15 cellular contexts compared by ENCODE assay signal in genomic region chr6:51459958-51460357, GRCh38.
DNase-seq lines count a peak whose midpoint lies in the region; ATAC-seq and TF ChIP-seq lines count a peak whose summit lies in the region.
"Had no signal": no experiment of that assay in that cellular context is flagged by ENCODE, and none has a peak within 500 bp of the region (broad histone marks: within the 10 kb centered on the region; RNA-seq: fewer than 3 reads in every experiment).

No MANE protein-coding gene starts in this region.

- no peaks in the 10 kb centered on the region for H4K20me1 ChIP-seq in MM.1S (ENCODE audit: insufficient read depth, low read length)

- H3K27ac ChIP-seq in MM.1S (ENCODE audit: low read length) = no peak overlapping the region

- no peaks in the 10 kb centered on the region for H3K4me1 Mint-ChIP-seq in activated CD8-positive, alpha-beta memory T cell treated with anti-CD3 and anti-CD28 coated beads, Interleukin-2, amount 10 ng/mL, durations not matched to agents 7 days and 5 days
- H3K4me1 Mint-ChIP-seq: activated CD4-positive, alpha-beta T cell treated with anti-CD3 and anti-CD28 coated beads, Interleukin-2, amount 10 ng/mL, durations not matched to agents 7 days and 5 days; B cell had no signal

- TF ChIP-seq CTCF in MM.1S (IDR thresholded peaks at IDR 0.05; ENCODE audit: low read length) = no peak

- H3K27ac Mint-ChIP-seq in activated CD8-positive, alpha-beta memory T cell treated with anti-CD3 and anti-CD28 coated beads, Interleukin-2, amount 10 ng/mL, durations not matched to agents 7 days and 5 days = no peak overlapping the region
- H3K27ac Mint-ChIP-seq: activated CD4-positive, alpha-beta T cell treated with anti-CD3 and anti-CD28 coated beads, Interleukin-2, amount 10 ng/mL, durations not matched to agents 7 days and 5 days; B cell had no signal

- H3K36me3 ChIP-seq in MM.1S (replicated peaks; ENCODE audit: insufficient read depth, low read length) = no peaks in the 10 kb centered on the region

- peak; percentile 97 for ATAC-seq in GM18502 (IDR thresholded peaks at IDR 0.05; ENCODE audit: poor library complexity, unreplicated experiment)
- peak; percentile 98 for ATAC-seq in GM21360 (IDR thresholded peaks at IDR 0.05; ENCODE audit: unreplicated experiment)
- peak; percentile 95 for ATAC-seq in HG02981 (IDR thresholded peaks at IDR 0.05; ENCODE audit: unreplicated experiment)
- no peak for ATAC-seq in activated CD8-positive, alpha-beta memory T cell treated with anti-CD3 and anti-CD28 coated beads, Interleukin-2, amount 10 ng/mL, durations not matched to agents 7 days and 5 days
- ATAC-seq: right cardiac atrium had no signal

- no peaks in the 10 kb centered on the region for H3K9me3 ChIP-seq in MM.1S (replicated peaks; ENCODE audit: insufficient read depth, low read length)

- no peaks in the 10 kb centered on the region for H3K27me3 Mint-ChIP-seq in activated CD8-positive, alpha-beta memory T cell treated with anti-CD3 and anti-CD28 coated beads, Interleukin-2, amount 10 ng/mL, durations not matched to agents 7 days and 5 days
- H3K27me3 Mint-ChIP-seq: activated CD4-positive, alpha-beta T cell treated with anti-CD3 and anti-CD28 coated beads, Interleukin-2, amount 10 ng/mL, durations not matched to agents 7 days and 5 days; B cell had no signal

- H3F3A ChIP-seq in MM.1S (ENCODE audit: insufficient read depth, low read length) = no peaks in the 10 kb centered on the region

- H3K9me3 Mint-ChIP-seq in activated CD8-positive, alpha-beta memory T cell treated with anti-CD3 and anti-CD28 coated beads, Interleukin-2, amount 10 ng/mL, durations not matched to agents 7 days and 5 days (ENCODE audit: low read depth) = peaks cover 1% of the 10 kb centered on the region
- H3K9me3 Mint-ChIP-seq: activated CD4-positive, alpha-beta T cell treated with anti-CD3 and anti-CD28 coated beads, Interleukin-2, amount 10 ng/mL, durations not matched to agents 7 days and 5 days had no signal

- H3K4me2 ChIP-seq in MM.1S (ENCODE audit: low read depth, low read length) = peak overlapping the region; percentile 43; the same call in 1 of the 2 replicates

- H3K27me3 ChIP-seq in MM.1S (replicated peaks; ENCODE audit: insufficient read depth, low read length) = no peaks in the 10 kb centered on the region

- peak; percentile 56 for DNase-seq in MM.1S
- DNase-seq in activated CD8-positive, alpha-beta memory T cell treated with anti-CD3 and anti-CD28 coated beads, Interleukin-2, amount 10 ng/mL, durations not matched to agents 7 days and 5 days = no peak
- no peak for DNase-seq in pons (ENCODE audit: low spot score)
- DNase-seq in stimulated activated naive CD4-positive, alpha-beta T cell treated with Interleukin-2 at 50 U/mL for 16 hours (lab: John Stamatoyannopoulos, UW) = no peak
- no peak for DNase-seq in cerebellar nuclear complex (lab: John Stamatoyannopoulos, UW)
- DNase-seq: activated CD4-positive, alpha-beta T cell treated with anti-CD3 and anti-CD28 coated beads, Interleukin-2, amount 10 ng/mL, durations not matched to agents 7 days and 5 days; effector CD8-positive, alpha-beta T cell; GF-D8; midbrain; NCI-H1436 treated with DMSO at 0.1 percent for 48 hours; right cardiac atrium had no signal

- CTCF ChIA-PET in activated CD8-positive, alpha-beta memory T cell treated with anti-CD3 and anti-CD28 coated beads, Interleukin-2, amount 10 ng/mL, durations not matched to agents 7 days and 5 days (lab: Charles Lee) = no interaction called here

- no peak overlapping the region for H2AFZ ChIP-seq in MM.1S (ENCODE audit: low read length)

- H3K9me2 ChIP-seq in MM.1S (replicated peaks; ENCODE audit: insufficient read depth, low read length) = no peaks in the 10 kb centered on the region

- no peak overlapping the region for H3K9ac ChIP-seq in MM.1S (ENCODE audit: low read length)

- H3K36me3 Mint-ChIP-seq in activated CD8-positive, alpha-beta memory T cell treated with anti-CD3 and anti-CD28 coated beads, Interleukin-2, amount 10 ng/mL, durations not matched to agents 7 days and 5 days = no peaks in the 10 kb centered on the region

- no peaks in the 10 kb centered on the region for H3K79me2 ChIP-seq in MM.1S (ENCODE audit: low read length)

- peaks cover 12% of the 10 kb centered on the region for H3K4me1 ChIP-seq in MM.1S (ENCODE audit: low read length)

- no peak overlapping the region for H3K4me3 ChIP-seq in MM.1S (ENCODE audit: low read length)

- H3K4me3 Mint-ChIP-seq in activated CD8-positive, alpha-beta memory T cell treated with anti-CD3 and anti-CD28 coated beads, Interleukin-2, amount 10 ng/mL, durations not matched to agents 7 days and 5 days = no peak overlapping the region
- H3K4me3 Mint-ChIP-seq: activated CD4-positive, alpha-beta T cell treated with anti-CD3 and anti-CD28 coated beads, Interleukin-2, amount 10 ng/mL, durations not matched to agents 7 days and 5 days; B cell had no signal
